In the genomic region with DNA sequence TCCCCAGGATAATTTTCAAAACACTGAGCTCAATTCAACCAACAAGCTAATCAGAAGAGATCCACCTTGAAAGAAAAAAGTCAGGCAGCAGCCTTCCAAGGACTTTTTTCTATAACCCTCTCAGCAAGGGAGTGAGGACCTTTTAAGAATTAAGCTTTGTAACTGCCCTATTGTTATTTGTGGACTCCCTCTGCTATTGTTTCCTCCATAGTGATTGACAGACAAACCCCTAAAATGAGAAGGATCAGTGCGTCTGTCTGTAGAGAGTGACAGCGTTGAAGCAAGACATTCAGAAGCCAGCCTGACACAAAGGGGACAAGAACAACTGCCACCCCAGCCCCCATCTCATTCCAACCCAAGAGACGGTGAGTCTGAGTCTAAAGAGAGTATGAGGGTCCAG, we compare ENCODE assay signal across 1 cellular context.
TF ChIP-seq lines count a peak whose summit lies in the region.

No MANE protein-coding gene starts in this region.

TF ChIP-seq in K562, 482 proteins besides CTCF, POLR2A, EP300 and RAD21 (continued from another document):
- TF ChIP-seq ZNF318 (IDR thresholded peaks at IDR 0.05; ENCODE audit: borderline replicate concordance in 1 of 2, low read depth in 1 of 2) (no peak), SNAPC5 (CRISPR knock-in tag; IDR thresholded peaks at IDR 0.05) (no peak)
